Comparison of ENCODE assay signal across 8 cellular contexts in the genomic region with DNA sequence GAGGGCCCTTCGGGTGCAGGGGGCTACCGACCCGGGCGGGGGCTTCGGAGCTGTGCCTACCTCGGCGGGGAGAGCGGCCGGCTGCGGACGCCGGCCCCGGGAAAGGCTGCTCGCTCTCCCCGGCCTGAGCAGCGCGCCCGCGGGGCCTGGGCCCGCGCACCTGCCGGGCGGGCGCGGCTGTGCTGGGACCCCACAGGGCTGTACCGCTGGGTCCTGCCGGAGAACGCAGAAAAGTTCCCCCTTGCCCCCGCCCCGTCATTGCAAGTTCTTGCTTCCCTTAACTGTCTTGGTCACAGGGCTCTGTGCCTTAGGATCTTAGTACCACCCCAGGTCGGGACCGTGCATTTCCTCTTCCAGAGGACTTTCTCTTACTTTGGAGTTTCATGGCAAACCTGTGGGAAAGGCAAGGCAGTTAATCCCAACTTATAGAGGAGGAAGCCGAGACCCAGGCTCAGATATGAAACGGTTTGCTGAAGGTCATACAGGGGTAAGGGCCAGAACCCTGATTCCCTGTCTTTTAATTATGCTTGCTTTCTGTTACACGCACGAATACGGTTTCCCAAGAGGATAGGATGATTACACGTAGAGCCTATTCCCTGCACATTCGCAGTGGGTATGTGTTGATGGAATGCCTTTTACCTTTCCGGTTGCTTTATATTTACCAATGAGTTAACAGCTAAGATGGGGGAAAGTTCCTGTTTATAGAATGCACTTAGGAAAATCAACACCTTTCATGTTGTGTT. TPM values are rescaled to one million over a fixed set of nuclear protein-coding genes. Genes with fewer than 3 reads are reported as not detected.
DNase-seq lines count a peak whose midpoint lies in the region; ATAC-seq and TF ChIP-seq lines count a peak whose summit lies in the region.

No MANE protein-coding gene starts in this region.

- peak; percentile 30 for DNase-seq in A172 (ENCODE audit: low spot score)
- DNase-seq in GM12864 (ENCODE audit: low read depth): no peak
- DNase-seq in RKO (ENCODE audit: low spot score): peak; percentile 50
- DNase-seq in left lobe of liver (ENCODE audit: low spot score): peak; percentile 52

- H3K27me3 Mint-ChIP-seq in stimulated activated memory B cell treated with anti-CD40 and anti-IgM and Interleukin-4, amounts not matched to agents 10 μg/mL and 1 μg/mL and 100 μg/mL, for 72 hours: no peaks in the 10 kb centered on the region

- H3K27ac Mint-ChIP-seq in stimulated activated memory B cell treated with anti-CD40 and anti-IgM and Interleukin-4, amounts not matched to agents 10 μg/mL and 1 μg/mL and 100 μg/mL, for 72 hours: peak overlapping the region; percentile 89

- H3K9me3 Mint-ChIP-seq in stimulated activated memory B cell treated with anti-CD40 and anti-IgM and Interleukin-4, amounts not matched to agents 10 μg/mL and 1 μg/mL and 100 μg/mL, for 72 hours: no peaks in the 10 kb centered on the region

- peak overlapping the region; percentile 78 for H3K4me3 Mint-ChIP-seq in stimulated activated memory B cell treated with anti-CD40 and anti-IgM and Interleukin-4, amounts not matched to agents 10 μg/mL and 1 μg/mL and 100 μg/mL, for 72 hours

- peak overlapping the region; percentile 83 for H3K4me3 ChIP-seq in GM12864 (ENCODE audit: low read depth, low read length)

- peaks cover 37% of the 10 kb centered on the region for H3K36me3 Mint-ChIP-seq in stimulated activated memory B cell treated with anti-CD40 and anti-IgM and Interleukin-4, amounts not matched to agents 10 μg/mL and 1 μg/mL and 100 μg/mL, for 72 hours

- peaks cover 61% of the 10 kb centered on the region for H3K4me1 Mint-ChIP-seq in stimulated activated memory B cell treated with anti-CD40 and anti-IgM and Interleukin-4, amounts not matched to agents 10 μg/mL and 1 μg/mL and 100 μg/mL, for 72 hours

- TF ChIP-seq CTCF in GM12864 (IDR thresholded peaks at IDR 0.05; ENCODE audit: low read depth, low read length, missing control alignments): no peak

- H3K27ac ChIP-seq in cingulate gyrus (ENCODE audit: low read depth, low read length): peak overlapping the region; percentile 63

- ATAC-seq in HG02943 (IDR thresholded peaks at IDR 0.05; ENCODE audit: low read depth, unreplicated experiment) (peak; percentile 33), left lobe of liver (peak; percentile 45), GM18873 (IDR thresholded peaks at IDR 0.05; ENCODE audit: low FRiP score, unreplicated experiment) (no peak)
- peak; percentile 59 for ATAC-seq in stimulated activated memory B cell treated with anti-CD40 and anti-IgM and Interleukin-4, amounts not matched to agents 10 μg/mL and 1 μg/mL and 100 μg/mL, for 72 hours

RNA-seq across cellular contexts. Expression of a gene that starts 0.7 kb away (rescaled TPM):
- 33.6 and 46.7 TPM in 2 replicates for total RNA-seq in A172 (2014; rRNA removed; shearing (Covaris generic))
- 25.0 TPM for total RNA-seq in left lobe of liver
